ENCODE assay signal across 7 cellular contexts in the genomic region with DNA sequence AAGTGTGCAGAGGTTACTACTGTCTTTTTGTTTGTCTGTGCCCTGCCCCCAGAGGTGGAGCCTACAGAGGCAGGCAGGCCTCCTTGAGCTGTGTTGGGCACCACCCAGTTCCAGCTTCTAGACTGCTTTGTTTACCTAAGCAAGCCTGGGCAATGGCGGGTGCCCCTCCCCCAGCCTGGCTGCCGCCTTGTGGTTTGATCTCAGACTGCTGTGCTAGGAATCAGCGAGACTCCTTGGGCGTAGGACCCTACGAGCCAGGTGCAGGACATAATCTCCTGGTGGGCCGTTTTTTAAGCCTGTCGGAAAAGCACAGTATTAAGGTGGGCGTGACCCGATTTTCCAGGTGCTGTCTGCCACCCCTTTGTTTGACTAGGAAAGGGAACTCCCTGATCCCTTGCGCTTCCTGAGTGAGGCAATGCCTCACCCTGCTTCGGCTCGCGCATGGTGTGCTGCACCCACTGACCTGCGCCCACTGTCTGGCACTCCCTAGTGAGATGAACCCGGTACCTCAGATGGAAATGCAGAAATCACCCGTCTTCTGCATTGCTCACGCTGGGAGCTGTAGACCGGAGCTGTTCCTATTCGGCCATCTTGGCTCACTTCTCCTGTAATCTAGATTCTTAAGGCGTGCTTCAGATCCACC.
DNase-seq lines count a peak whose midpoint lies in the region; TF ChIP-seq lines count a peak whose summit lies in the region.
"Not testable (repeated sequence)": the region's sequence is repeated elsewhere in the genome, so short reads cannot be mapped to it uniquely, and the experiment has no call there.

No MANE protein-coding gene starts in this region.

- H3K4me1 ChIP-seq in H9 (ENCODE audit: insufficient read depth, low read length); Peyer's patch; mammary epithelial cell (ENCODE audit: insufficient read depth, low read length); mucosa of rectum (ENCODE audit: control insufficient read depth in 2 of 2, insufficient read depth in 2 of 2, low read length in 2 of 2): not testable (repeated sequence)

- peaks cover 15 to 19% of the 10 kb centered on the region in 2 experiments for H3K9me3 Mint-ChIP-seq in H9

- not testable (repeated sequence) for TF ChIP-seq CTCF in H9 (conservative IDR thresholded peaks at IDR 0.05); mammary epithelial cell (conservative IDR thresholded peaks at IDR 0.05 in 1 of 2, IDR thresholded peaks at IDR 0.05 in 1 of 2; ENCODE audit: extremely low read depth in 1 of 2, insufficient read depth in 1 of 2, low read depth in 1 of 2, low read length in 2 of 2)
- peak in 3 of 6 experiments; percentile 27 to 43 (median 38) for TF ChIP-seq CTCF in Peyer's patch (IDR thresholded peaks at IDR 0.05)

- not testable (repeated sequence) for H2BK120ac ChIP-seq in H9 (ENCODE audit: low read depth, low read length, poor library complexity, severe bottlenecking)

- H2BK20ac ChIP-seq in H9 (ENCODE audit: low read depth, low read length, poor library complexity, severe bottlenecking), result not testable (repeated sequence)

- H3K27ac Mint-ChIP-seq in H9, result peak overlapping the region in 1 of 3 experiments; percentile 75; a peak in 1 of 7 replicates

- not testable (repeated sequence) for H4K5ac ChIP-seq in H9 (ENCODE audit: insufficient read length, low read depth, low read length)

- peak overlapping the region in 2 of 4 donors; percentile 27 to 42 for H3K4me3 ChIP-seq in Peyer's patch
- H3K4me3 ChIP-seq in mammary epithelial cell (replicated peaks in 1 of 3; ENCODE audit: insufficient read depth in 1 of 3, low read depth in 2 of 3, low read length in 3 of 3), result not testable (repeated sequence)
- H3K4me3 ChIP-seq in mucosa of rectum (ENCODE audit: low read length in 2 of 2), result peak overlapping the region; percentile 49 to 57

- not testable (repeated sequence) for H2AFZ ChIP-seq in H9 (ENCODE audit: low read length); mammary epithelial cell (ENCODE audit: low read depth, low read length)

- no CpG with 5 or more reads among the region's 20 CpGs for WGBS in H9 (ENCODE audit: extremely low coverage, insufficient read length, low lambda C conversion rate)
- 92% methylated on average over 4 of the region's 20 CpGs for WGBS in mammary epithelial cell (ENCODE audit: low coverage, missing lambda C conversion rate)

- dilution Hi-C loops in mammary epithelial cell (cut with HindIII; ENCODE audit: low sequenced_read_pairs), result not testable (repeated sequence)

- not testable (repeated sequence) for H2AK5ac ChIP-seq in H9 (ENCODE audit: insufficient read length, low read length)

- H3T11ph ChIP-seq in H9 (ENCODE audit: low read length), result not testable (repeated sequence)

- not testable (repeated sequence) for H3K9ac ChIP-seq in H9 (ENCODE audit: extremely low read depth, insufficient read length, low read length); mammary epithelial cell (ENCODE audit: insufficient read depth, low read length)
- peak overlapping the region in 1 of 2 donors; percentile 20 for H3K9ac ChIP-seq in mucosa of rectum (ENCODE audit: low read depth in 1 of 2, low read length in 2 of 2)

- DNase-seq in Caki2 (ENCODE audit: low read depth) (peak; percentile 11), H9 (peak; percentile 31), NCI-H187 (lab: John Stamatoyannopoulos, UW) (peak; percentile 3 to 6), NCI-H69 (lab: John Stamatoyannopoulos, UW) (peak; percentile 10), Peyer's patch (peak in 2 of 3 donors; percentile 73 to 77), mammary epithelial cell (peak; percentile 21)

- H2BK5ac ChIP-seq in H9 (ENCODE audit: insufficient read length, low read length), result not testable (repeated sequence)

- not testable (repeated sequence) for H3K23me2 ChIP-seq in H9 (ENCODE audit: insufficient read length, low read depth, low read length, poor library complexity, severe bottlenecking)

- TF ChIP-seq POLR2A in Peyer's patch (IDR thresholded peaks at IDR 0.05), result not testable (repeated sequence)

- H3K27me3 Mint-ChIP-seq in H9 (ENCODE audit: low read depth), result not testable (repeated sequence)

- H4K91ac ChIP-seq in H9 (ENCODE audit: insufficient read length, low read depth, low read length), result not testable (repeated sequence)

- not testable (repeated sequence) for H4K8ac ChIP-seq in H9 (replicated peaks; ENCODE audit: insufficient read length, low read depth, low read length)

- H3K27ac ChIP-seq in H9 (ENCODE audit: insufficient read length, low read depth, low read length); mammary epithelial cell (ENCODE audit: insufficient read depth, low read depth, low read length): not testable (repeated sequence)
- H3K27ac ChIP-seq in Peyer's patch (peak overlapping the region in 2 of 4 donors; percentile 36 to 55), mucosa of rectum (ENCODE audit: low read depth in 2 of 2, low read length in 2 of 2) (peak overlapping the region; percentile 66 to 75)

- peaks cover 12 to 20% (median 13%) of the 10 kb centered on the region in 3 experiments for H3K36me3 Mint-ChIP-seq in H9 (ENCODE audit: insufficient read depth in 1 of 3, low read depth in 3 of 3)

- H3K18ac ChIP-seq in H9 (ENCODE audit: insufficient read length, low read depth, low read length), result not testable (repeated sequence)

- H3K23ac ChIP-seq in H9 (ENCODE audit: insufficient read length, low read depth, low read length), result not testable (repeated sequence)

- intact Hi-C loops in mammary epithelial cell (cut with micrococcal nuclease), result not testable (repeated sequence)

- H3K27me3 ChIP-seq in H9 (ENCODE audit: insufficient read depth, low read length); Peyer's patch; mammary epithelial cell (ENCODE audit: insufficient read depth, low read length); mucosa of rectum (ENCODE audit: control insufficient read depth in 2 of 2, insufficient read depth in 2 of 2, low read length in 2 of 2): not testable (repeated sequence)

- H3K4me2 ChIP-seq in H9 (ENCODE audit: insufficient read depth, insufficient read length, low read length); mammary epithelial cell (ENCODE audit: insufficient read depth, low read depth, low read length): not testable (repeated sequence)

- not testable (repeated sequence) for H3K9me3 ChIP-seq in H9 (ENCODE audit: control insufficient read depth, low read depth, low read length); Peyer's patch; mammary epithelial cell (replicated peaks; ENCODE audit: insufficient read depth, low read length); mucosa of rectum (ENCODE audit: control insufficient read depth in 2 of 2, low read length in 2 of 2)

- not testable (repeated sequence) for H3K79me1 ChIP-seq in H9 (ENCODE audit: insufficient read depth, low read depth, low read length, poor library complexity, severe bottlenecking)

- H4K20me1 ChIP-seq in H9 (ENCODE audit: control insufficient read depth, insufficient read depth, insufficient read length); mammary epithelial cell (ENCODE audit: insufficient read depth, low read length): not testable (repeated sequence)

- H3K14ac ChIP-seq in H9 (ENCODE audit: insufficient read depth, low read length), result peak overlapping the region; percentile 24; the same call in 1 of the 2 replicates

- CTCF ChIA-PET in mammary epithelial cell (lab: Charles Lee; ENCODE audit: low non-redundant PET), result not testable (repeated sequence)

- H3K4me3 Mint-ChIP-seq in H9, result not testable (repeated sequence)

- H3K56ac ChIP-seq in H9 (ENCODE audit: insufficient read length, low read depth, low read length), result not testable (repeated sequence)

- H2BK12ac ChIP-seq in H9 (ENCODE audit: insufficient read length, low read depth, low read length), result not testable (repeated sequence)

- H2BK15ac ChIP-seq in H9 (ENCODE audit: low read depth, low read length), result not testable (repeated sequence)

- in situ Hi-C loops in Caki2 (cut with HindIII; ENCODE audit: low pct_unique_long_range_greater_than_20kb, low sequenced_read_pairs); mammary epithelial cell (cut with MboI; ENCODE audit: low sequenced_read_pairs in 2 of 2): not testable (repeated sequence)

- H3K79me2 ChIP-seq in H9 (ENCODE audit: insufficient read depth, low read length); mammary epithelial cell (ENCODE audit: insufficient read depth, low read length): not testable (repeated sequence)

- H3K4ac ChIP-seq in H9 (ENCODE audit: low read depth, low read length), result not testable (repeated sequence)

- not testable (repeated sequence) for H3K4me1 Mint-ChIP-seq in H9

- H3K36me3 ChIP-seq in Peyer's patch; mammary epithelial cell (ENCODE audit: insufficient read depth, low read length); mucosa of rectum (ENCODE audit: control insufficient read depth in 2 of 2, insufficient read depth in 2 of 2, low read length in 2 of 2): not testable (repeated sequence)

- BruUV-seq in mammary epithelial cell (replicated peaks; lab: Mats Ljungman, UMichigan), result not testable (repeated sequence)

Comparison
In these comparisons a context has a peak if more than half of its experiments do, and no peak if none do; other contexts are left out.
1. DNase-seq: peak in every context shown above with its lines; median percentile 75 in Peyer's patch; 31 in H9; 21 in mammary epithelial cell; 11 in Caki2; 10 in NCI-H69; 4 in NCI-H187.